8 cellular contexts compared by ENCODE assay signal in genomic region chr17:78131172-78132085, GRCh38. TPM values are rescaled to one million over a fixed set of nuclear protein-coding genes. Genes with fewer than 3 reads are reported as not detected.
A peak's percentile ranks its signal among the peaks of the same experiment; 100 is the strongest.
DNase-seq lines count a peak whose midpoint lies in the region; ATAC-seq and TF ChIP-seq lines count a peak whose summit lies in the region.

No MANE protein-coding gene starts in this region.

- no peaks in the 10 kb centered on the region for H3K27me3 ChIP-seq in RWPE2 (ENCODE audit: insufficient read depth, poor library complexity, severe bottlenecking)

- H3K27me3 Mint-ChIP-seq in dendritic cell treated with granulocyte-macrophage colony-stimulating factor and Interleukin-4, amounts not matched to agents 40 ng/mL and 50 ng/mL, for 4 days, result peaks cover 3% of the 10 kb centered on the region
- H3K27me3 Mint-ChIP-seq in osteocyte (ENCODE audit: unreplicated experiment), result no peaks in the 10 kb centered on the region

- H3K27ac Mint-ChIP-seq in dendritic cell treated with granulocyte-macrophage colony-stimulating factor and Interleukin-4, amounts not matched to agents 40 ng/mL and 50 ng/mL, for 4 days, result peak overlapping the region; percentile 93
- no peak overlapping the region for H3K27ac Mint-ChIP-seq in osteocyte (ENCODE audit: unreplicated experiment)

- in situ Hi-C loops in GM13976 (cut with MboI; ENCODE audit: low sequenced_read_pairs, unreplicated experiment), result no loop called here

- peak overlapping the region; percentile 84 for H3K4me3 Mint-ChIP-seq in dendritic cell treated with granulocyte-macrophage colony-stimulating factor and Interleukin-4, amounts not matched to agents 40 ng/mL and 50 ng/mL, for 4 days
- no peak overlapping the region for H3K4me3 Mint-ChIP-seq in osteocyte (ENCODE audit: unreplicated experiment)

- peak overlapping the region; percentile 10 for H3K4me3 ChIP-seq in RWPE2 (ENCODE audit: severe bottlenecking)

- TF ChIP-seq CTCF in RWPE2 (IDR thresholded peaks at IDR 0.05; ENCODE audit: poor library complexity, severe bottlenecking) (no peak), osteocyte (IDR thresholded peaks at IDR 0.05) (no peak), GM13976 (IDR thresholded peaks at IDR 0.05; ENCODE audit: borderline replicate concordance, control extremely low read depth, extremely low read depth, insufficient read depth, missing control alignments) (no peak)

- peaks cover 73% of the 10 kb centered on the region for H3K36me3 Mint-ChIP-seq in dendritic cell treated with granulocyte-macrophage colony-stimulating factor and Interleukin-4, amounts not matched to agents 40 ng/mL and 50 ng/mL, for 4 days (ENCODE audit: low read depth)
- H3K36me3 Mint-ChIP-seq in osteocyte (ENCODE audit: unreplicated experiment), result no peaks in the 10 kb centered on the region

- H3K4me1 ChIP-seq in ES-I3 (ENCODE audit: insufficient read depth, low read length) (peaks cover 38% of the 10 kb centered on the region; the same call in 1 of the 2 replicates), RWPE2 (ENCODE audit: insufficient read depth, poor library complexity, severe bottlenecking) (peaks cover 11% of the 10 kb centered on the region)

- peaks cover 83% of the 10 kb centered on the region for H3K4me1 Mint-ChIP-seq in dendritic cell treated with granulocyte-macrophage colony-stimulating factor and Interleukin-4, amounts not matched to agents 40 ng/mL and 50 ng/mL, for 4 days (ENCODE audit: low read depth)
- H3K4me1 Mint-ChIP-seq in osteocyte (ENCODE audit: unreplicated experiment), result peaks cover 29% of the 10 kb centered on the region

- DNase-seq in RWPE2 (ENCODE audit: low spot score) (no peak), osteocyte (ENCODE audit: extremely low spot score, unreplicated experiment) (peak; percentile 85), GM13976 (ENCODE audit: low spot score) (no peak), NCI-H748 treated with DMSO at 0.1 percent for 48 hours (lab: John Stamatoyannopoulos, UW) (no peak), islet precursor cell (no peak)

- peak overlapping the region; percentile 45; the same call in 1 of the 2 replicates for H3K9ac ChIP-seq in ES-I3 (ENCODE audit: low read depth, low read length)

- H3K9me3 Mint-ChIP-seq in dendritic cell treated with granulocyte-macrophage colony-stimulating factor and Interleukin-4, amounts not matched to agents 40 ng/mL and 50 ng/mL, for 4 days, result no peaks in the 10 kb centered on the region
- H3K9me3 Mint-ChIP-seq in osteocyte (ENCODE audit: unreplicated experiment), result no peaks in the 10 kb centered on the region

- intact Hi-C loops in dendritic cell treated with granulocyte-macrophage colony-stimulating factor and Interleukin-4, amounts not matched to agents 40 ng/mL and 50 ng/mL, for 4 days (cut with micrococcal nuclease), result loop anchor here (5.0 kb wide), 1 partner anchor 41 kb away; no protein-coding TSS in a partner anchor

- no peak overlapping the region for H3K27ac ChIP-seq in RWPE2 (ENCODE audit: poor library complexity, severe bottlenecking)

- ATAC-seq in RWPE2 (ENCODE audit: low read depth), result no peak
- no peak for ATAC-seq in GM18498 (IDR thresholded peaks at IDR 0.05; ENCODE audit: unreplicated experiment)

- no peaks in the 10 kb centered on the region for H3K9me3 ChIP-seq in ES-I3 (ENCODE audit: control insufficient read depth, insufficient read depth, low read length)
- no peaks in the 10 kb centered on the region for H3K9me3 ChIP-seq in RWPE2 (ENCODE audit: severe bottlenecking)

- H3K36me3 ChIP-seq in ES-I3 (ENCODE audit: insufficient read depth, low read length) (no peaks in the 10 kb centered on the region), RWPE2 (ENCODE audit: low read depth) (no peaks in the 10 kb centered on the region)

RNA-seq across cellular contexts. Expression of gene TMC8, which starts 0.9 kb away (rescaled TPM):
- total RNA-seq in osteocyte, result 0.40 and 0.99 TPM in 2 replicates

RNA-seq across cellular contexts. Expression of gene TMC6, which starts 2.9 kb away (rescaled TPM):
- total RNA-seq in osteocyte, result 31.2 and 32.6 TPM in 2 replicates

RNA-seq across cellular contexts. Expression of gene C17orf99, which starts 14.8 kb away (rescaled TPM):
- total RNA-seq in osteocyte, result not detected in 2 replicates

RNA-seq across cellular contexts. Expression of gene SYNGR2, which starts 37.0 kb away (rescaled TPM):
- 43.2 and 48.6 TPM in 2 replicates for total RNA-seq in osteocyte

RNA-seq across cellular contexts. Expression of gene TK1, which starts 55.4 kb away (rescaled TPM):
- total RNA-seq in osteocyte, result 16.0 and 16.2 TPM in 2 replicates
